In genomic region chr3:57756528-57757401, GRCh38 we compare ENCODE assay signal across 8 cellular contexts.
DNase-seq lines count a peak whose midpoint lies in the region; ATAC-seq lines count a peak whose summit lies in the region.

No MANE protein-coding gene starts in this region.

- peak overlapping the region; percentile 86 to 98 (median 94) for H3K9ac ChIP-seq in BLaER1 treated with 17β-estradiol and CSF1 and Interleukin-3, amounts not matched to agents 10 nM and 100 nM

- peaks cover 31 to 53% (median 46%) of the 10 kb centered on the region in 11 experiments for H4K20me1 ChIP-seq in BLaER1 treated with 17β-estradiol and CSF1 and Interleukin-3, amounts not matched to agents 10 nM and 100 nM

- peak; percentile 53 for DNase-seq in HK-2 (ENCODE audit: unreplicated experiment)
- peak in 3 of 4 experiments; percentile 4 to 13 (median 5) for DNase-seq in activated CD4-positive, CD25-positive, alpha-beta regulatory T cell (lab: John Stamatoyannopoulos, UW)
- DNase-seq in caudate nucleus (lab: John Stamatoyannopoulos, UW): peak in 22 of 61 donors; percentile 13 to 69 (median 38)
- peak; percentile 33 for DNase-seq in kidney glomerular epithelial cell (lab: John Stamatoyannopoulos, UW)
- DNase-seq in stimulated activated CD4-positive, alpha-beta T cell treated with anti-CD3 and anti-CD28 coated beads, Interleukin-1b, Interleukin-23, amount 100 ng/mL, for 24 hours (ENCODE audit: low read depth in 4 of 4, low spot score in 1 of 4): peak in 3 of 4 experiments; percentile 1 to 23 (median 8)
- no peak for DNase-seq in epidermal melanocyte (ENCODE audit: insufficient read length, low spot score)

- peaks cover 16 to 40% (median 26%) of the 10 kb centered on the region in 11 experiments; a peak in 21 of 22 replicates for H3K36me3 ChIP-seq in BLaER1 treated with 17β-estradiol and CSF1 and Interleukin-3, amounts not matched to agents 10 nM and 100 nM

- H3K4me2 ChIP-seq in BLaER1 treated with 17β-estradiol and CSF1 and Interleukin-3, amounts not matched to agents 10 nM and 100 nM: peak overlapping the region; percentile 87 to 99 (median 95)

- H3K9me3 ChIP-seq in BLaER1 treated with 17β-estradiol and CSF1 and Interleukin-3, amounts not matched to agents 10 nM and 100 nM (replicated peaks in 1 of 11): no peaks in the 10 kb centered on the region

- ATAC-seq in GM19463 (IDR thresholded peaks at IDR 0.05; ENCODE audit: unreplicated experiment): peak; percentile 17

- no peaks in the 10 kb centered on the region for H3K27me3 ChIP-seq in BLaER1 treated with 17β-estradiol and CSF1 and Interleukin-3, amounts not matched to agents 10 nM and 100 nM

- peak overlapping the region; percentile 81 to 99 (median 90) for H3K4me3 ChIP-seq in BLaER1 treated with 17β-estradiol and CSF1 and Interleukin-3, amounts not matched to agents 10 nM and 100 nM

- H3K4me1 ChIP-seq in BLaER1 treated with 17β-estradiol and CSF1 and Interleukin-3, amounts not matched to agents 10 nM and 100 nM: peaks cover 28 to 48% (median 35%) of the 10 kb centered on the region in 10 experiments

- H3K27ac ChIP-seq in BLaER1 treated with 17β-estradiol and CSF1 and Interleukin-3, amounts not matched to agents 10 nM and 100 nM: peak overlapping the region; percentile 84 to 96 (median 91)
- H3K27ac ChIP-seq in caudate nucleus (ENCODE audit: low read depth, low read length): peak overlapping the region; percentile 95
